22 cellular contexts compared by ENCODE assay signal in genomic region chr4:16573181-16573580, GRCh38.
DNase-seq lines count a peak whose midpoint lies in the region; ATAC-seq and TF ChIP-seq lines count a peak whose summit lies in the region.
"Had no signal": no experiment of that assay in that cellular context is flagged by ENCODE, and none has a peak within 500 bp of the region (broad histone marks: within the 10 kb centered on the region; RNA-seq: fewer than 3 reads in every experiment).

No MANE protein-coding gene starts in this region.

- H3K9me3 ChIP-seq in left ventricle myocardium inferior (replicated peaks): no peaks in the 10 kb centered on the region
- no peaks in the 10 kb centered on the region for H3K9me3 ChIP-seq in uterus
- no peaks in the 10 kb centered on the region for H3K9me3 ChIP-seq in psoas muscle
- H3K9me3 ChIP-seq: ascending aorta, pancreas, transverse colon had no signal

- TF ChIP-seq CTCF in astrocyte of the spinal cord (IDR thresholded peaks at IDR 0.05; ENCODE audit: low read depth, low read length) (no peak), left ventricle myocardium inferior (IDR thresholded peaks at IDR 0.05; ENCODE audit: borderline replicate concordance) (no peak), uterus (IDR thresholded peaks at IDR 0.05) (no peak), psoas muscle (IDR thresholded peaks at IDR 0.05) (no peak)

- ATAC-seq in GM19463 (IDR thresholded peaks at IDR 0.05; ENCODE audit: unreplicated experiment) (no peak), psoas muscle (no peak)
- ATAC-seq: activated CD4-positive, alpha-beta T cell treated with anti-CD3 and anti-CD28 coated beads for 36 hours; GM12878; stimulated activated effector memory CD8-positive, alpha-beta T cell treated with anti-CD3 and anti-CD28 coated beads, Interleukin-12 subunit alpha, Interleukin-12 subunit beta, amount 100 ng/mL, for 72 hours had no signal

- WGBS in psoas muscle, 3 donors: 40 to 58% (median 49%) methylated on average over 4 of the region's 4 CpGs

- peak; percentile 54 for DNase-seq in DMS53 (lab: John Stamatoyannopoulos, UW)
- DNase-seq in DMS53 treated with DMSO at 0.1 percent for 48 hours (lab: John Stamatoyannopoulos, UW; ENCODE audit: unreplicated experiment): no peak
- peak; percentile 46 for DNase-seq in astrocyte of the spinal cord (ENCODE audit: low read depth, low spot score)
- no peak for DNase-seq in left ventricle myocardium inferior
- peak in 1 of 2 donors; percentile 33 for DNase-seq in uterus
- DNase-seq in D341Med (ENCODE audit: low spot score): no peak
- no peak for DNase-seq in psoas muscle
- DNase-seq: activated CD4-positive, alpha-beta T cell treated with anti-CD3 and anti-CD28 coated beads for 36 hours; activated gamma-delta T cell treated with Interleukin-2 at 50 U/mL for 16 hours; CD4-positive, CD25-positive, alpha-beta regulatory T cell; erythroblast; NCI-H1436 treated with DMSO at 0.1 percent for 48 hours; NCI-H2227 treated with DMSO at 0.1 percent for 48 hours; pancreas; SIG-M5; transverse colon had no signal

- peak overlapping the region; percentile 52 for H3K27ac ChIP-seq in left ventricle myocardium inferior (replicated peaks)
- peak overlapping the region; percentile 62 to 64 for H3K27ac ChIP-seq in uterus
- H3K27ac ChIP-seq in psoas muscle: no peak overlapping the region
- H3K27ac ChIP-seq: 22Rv1, ascending aorta, hepatocyte, pancreas, transverse colon had no signal

- intact Hi-C loops in left ventricle myocardium inferior (cut with micrococcal nuclease): no loop called here
- intact Hi-C loops in uterus (cut with DNase I; ENCODE audit: low total_unique reads): no loop called here
- intact Hi-C loops in psoas muscle (cut with DNase I): no loop called here

- H3K4me3 ChIP-seq in astrocyte of the spinal cord (ENCODE audit: low read depth, low read length): no peak overlapping the region
- H3K4me3 ChIP-seq in left ventricle myocardium inferior: no peak overlapping the region
- H3K4me3 ChIP-seq in uterus: no peak overlapping the region
- H3K4me3 ChIP-seq in psoas muscle: no peak overlapping the region
- H3K4me3 ChIP-seq: ascending aorta, GM12878, hepatocyte, pancreas, transverse colon had no signal

- H3K4me1 ChIP-seq in left ventricle myocardium inferior (peaks cover 16% of the 10 kb centered on the region), uterus (peaks cover 3 to 5% of the 10 kb centered on the region in 2 donors), psoas muscle (peaks cover 4% of the 10 kb centered on the region)
- H3K4me1 ChIP-seq: ascending aorta, pancreas, transverse colon had no signal

- H3K27me3 ChIP-seq in left ventricle myocardium inferior (ENCODE audit: low read depth) (no peaks in the 10 kb centered on the region), uterus (no peaks in the 10 kb centered on the region), psoas muscle (ENCODE audit: insufficient read depth in 3 of 3, low read length in 2 of 3) (no peaks in the 10 kb centered on the region)
- H3K27me3 ChIP-seq: ascending aorta, hepatocyte, pancreas, transverse colon had no signal

- H3K36me3 ChIP-seq in left ventricle myocardium inferior: no peaks in the 10 kb centered on the region
- no peaks in the 10 kb centered on the region for H3K36me3 ChIP-seq in uterus
- no peaks in the 10 kb centered on the region for H3K36me3 ChIP-seq in psoas muscle (ENCODE audit: insufficient read depth in 1 of 2, low read depth in 1 of 2)
- H3K36me3 ChIP-seq: ascending aorta, pancreas, transverse colon had no signal

- in situ Hi-C loops in astrocyte of the spinal cord (cut with HindIII; ENCODE audit: low sequenced_read_pairs): no loop called here

- TF ChIP-seq POLR2A in uterus (IDR thresholded peaks at IDR 0.05): no peak

Comparison
In these comparisons a context has a peak if more than half of its experiments do, and no peak if none do; other contexts are left out.
1. DNase-seq: peak in DMS53 (single experiment) and astrocyte of the spinal cord (single experiment); none in DMS53 treated with DMSO at 0.1 percent for 48 hours (single experiment), left ventricle myocardium inferior (single experiment), D341Med (single experiment) and psoas muscle (0 of 2).